ENCODE assay signal across 8 cellular contexts in genomic region chr2:42132966-42133641, GRCh38. TPM values are rescaled to one million over a fixed set of nuclear protein-coding genes. Genes with fewer than 3 reads are reported as not detected.
A peak's percentile ranks its signal among the peaks of the same experiment; 100 is the strongest.
DNase-seq lines count a peak whose midpoint lies in the region; ATAC-seq and TF ChIP-seq lines count a peak whose summit lies in the region.

No MANE protein-coding gene starts in this region.

- H2AK5ac ChIP-seq in mesendoderm (ENCODE audit: low read length): no peak overlapping the region

- peak overlapping the region; percentile 75 for H3K4me3 Mint-ChIP-seq in activated CD8-positive, alpha-beta T cell treated with anti-CD3 and anti-CD28 coated beads for 36 hours

- H3K9ac ChIP-seq in mesendoderm (ENCODE audit: low read length): peak overlapping the region; percentile 22

- H4K5ac ChIP-seq in mesendoderm (ENCODE audit: low read length): no peak overlapping the region

- H3K79me2 ChIP-seq in mesendoderm (ENCODE audit: control insufficient read depth, insufficient read depth, low read length): no peaks in the 10 kb centered on the region

- H3K36me3 ChIP-seq in mesendoderm (ENCODE audit: control insufficient read depth, insufficient read depth, low read length): no peaks in the 10 kb centered on the region

- no peaks in the 10 kb centered on the region for H3K9me3 Mint-ChIP-seq in activated CD8-positive, alpha-beta T cell treated with anti-CD3 and anti-CD28 coated beads for 36 hours

- intact Hi-C loops in activated CD8-positive, alpha-beta T cell treated with anti-CD3 and anti-CD28 coated beads for 36 hours (cut with micrococcal nuclease): loop anchor here (5.0 kb wide), 1 partner anchor 39 kb away; no protein-coding TSS in a partner anchor

- H3K36me3 Mint-ChIP-seq in activated CD8-positive, alpha-beta T cell treated with anti-CD3 and anti-CD28 coated beads for 36 hours (ENCODE audit: low read depth): no peaks in the 10 kb centered on the region

- no peak overlapping the region for H2BK120ac ChIP-seq in mesendoderm (ENCODE audit: low read depth, low read length)

- peak overlapping the region; percentile 79 for H3K56ac ChIP-seq in mesendoderm (ENCODE audit: low read length)

- peak overlapping the region; percentile 54 for H2BK5ac ChIP-seq in mesendoderm (ENCODE audit: low read length)

- no peak overlapping the region for H2BK15ac ChIP-seq in mesendoderm (replicated peaks; ENCODE audit: low read depth)

- peak overlapping the region; percentile 97 for H3K27ac Mint-ChIP-seq in activated CD8-positive, alpha-beta T cell treated with anti-CD3 and anti-CD28 coated beads for 36 hours

- peaks cover 78% of the 10 kb centered on the region for H3K4me1 Mint-ChIP-seq in activated CD8-positive, alpha-beta T cell treated with anti-CD3 and anti-CD28 coated beads for 36 hours (ENCODE audit: low read depth)

- H3K18ac ChIP-seq in mesendoderm (ENCODE audit: low read length): peak overlapping the region; percentile 19

- no peak for TF ChIP-seq CTCF in activated CD8-positive, alpha-beta T cell treated with anti-CD3 and anti-CD28 coated beads for 36 hours (IDR thresholded peaks at IDR 0.05)

- no peaks in the 10 kb centered on the region for H3K79me1 ChIP-seq in mesendoderm (ENCODE audit: low read length)

- POLR2A ChIA-PET in activated CD8-positive, alpha-beta T cell treated with anti-CD3 and anti-CD28 coated beads for 36 hours (lab: Charles Lee): interaction anchor here (0.8 to 1.7 kb wide), 11 partner anchors 8 to 63 kb away, joined by 3 to 18 read pairs (median 4); partner anchors contain the start of gene EML4

- CTCF ChIA-PET in activated CD8-positive, alpha-beta T cell treated with anti-CD3 and anti-CD28 coated beads for 36 hours (lab: Charles Lee): interaction anchor here (0.8 to 3.3 kb wide), 10 partner anchors 9 to 47 kb away, joined by 3 to 18 read pairs (median 6); no protein-coding TSS in a partner anchor

- DNase-seq in AG20443 (ENCODE audit: low spot score) (peak; percentile 86), NCI-H69 (lab: John Stamatoyannopoulos, UW) (peak; percentile 88), ecto neural progenitor cell (ENCODE audit: low spot score) (peak; percentile 84), mesendoderm (peak; percentile 99)
- DNase-seq in activated CD8-positive, alpha-beta T cell treated with anti-CD3 and anti-CD28 coated beads for 36 hours: peak; percentile 97
- DNase-seq in stimulated activated CD8-positive, alpha-beta memory T cell treated with anti-CD3 and anti-CD28 coated beads, Interleukin-12 subunit alpha, Interleukin-12 subunit beta, amount 100 ng/mL, for 4 hours (ENCODE audit: low read depth): peak; percentile 77

- no peak overlapping the region for H3K4ac ChIP-seq in mesendoderm (ENCODE audit: low read depth, low read length)

- peak; percentile 84 for ATAC-seq in GM19043 (IDR thresholded peaks at IDR 0.05; ENCODE audit: low read depth, unreplicated experiment)
- peak; percentile 80 for ATAC-seq in HG03342 (IDR thresholded peaks at IDR 0.05; ENCODE audit: unreplicated experiment)
- peak; percentile 91 for ATAC-seq in activated CD8-positive, alpha-beta T cell treated with anti-CD3 and anti-CD28 coated beads for 36 hours

- H4K8ac ChIP-seq in mesendoderm (ENCODE audit: low read depth, low read length): no peak overlapping the region

- no peak overlapping the region for H3K4me2 ChIP-seq in mesendoderm (ENCODE audit: low read length)

- no peak overlapping the region for H3K4me3 ChIP-seq in mesendoderm (ENCODE audit: low read length)

- H3K23ac ChIP-seq in mesendoderm (ENCODE audit: low read length): no peak overlapping the region

- H3K27ac ChIP-seq in mesendoderm (ENCODE audit: low read depth, low read length): peak overlapping the region; percentile 40

- no CpG with 5 or more reads among the region's 17 CpGs for WGBS in mesendoderm (ENCODE audit: extremely low coverage, insufficient coverage, low lambda C conversion rate)

- peaks cover 24% of the 10 kb centered on the region for H3K4me1 ChIP-seq in mesendoderm (ENCODE audit: control insufficient read depth, low read depth, low read length)

- no peaks in the 10 kb centered on the region for H3K27me3 ChIP-seq in mesendoderm (ENCODE audit: insufficient read depth, low read length, poor library complexity)

- H3K27me3 Mint-ChIP-seq in activated CD8-positive, alpha-beta T cell treated with anti-CD3 and anti-CD28 coated beads for 36 hours: no peaks in the 10 kb centered on the region

RNA-seq across cellular contexts. Expression of gene EML4, which starts 36.0 kb away (rescaled TPM):
- 10 to 100 TPM; 58.2 to 59.7 TPM for total RNA-seq in activated CD8-positive, alpha-beta T cell treated with anti-CD3 and anti-CD28 coated beads for 36 hours
- polyA plus RNA-seq in mesendoderm (2013, experiment 1 of 2): 55.7 TPM
- 54.9 TPM for polyA plus RNA-seq in mesendoderm (2013, experiment 2 of 2)
